Comparison of ENCODE assay signal across 15 cellular contexts in genomic region chr2:101064505-101064867, GRCh38.
A peak's percentile ranks its signal among the peaks of the same experiment; 100 is the strongest.
DNase-seq lines count a peak whose midpoint lies in the region; ATAC-seq and TF ChIP-seq lines count a peak whose summit lies in the region.
"Had no signal": no experiment of that assay in that cellular context is flagged by ENCODE, and none has a peak within 500 bp of the region (broad histone marks: within the 10 kb centered on the region; RNA-seq: fewer than 3 reads in every experiment).

No MANE protein-coding gene starts in this region.

- no peak overlapping the region for H3K14ac ChIP-seq in mesenchymal stem cell (ENCODE audit: low read length in 2 of 2)

- DNase-seq in left ventricle myocardium inferior, result no peak
- no peak for DNase-seq in cardiac septum (ENCODE audit: low spot score)
- DNase-seq in SJSA1 (ENCODE audit: low read depth in 1 of 2, low spot score in 2 of 2), result no peak
- no peak for DNase-seq in mesenchymal stem cell
- DNase-seq in type B pancreatic cell (ENCODE audit: extremely low spot score, unreplicated experiment), result no peak
- DNase-seq in spleen, result no peak
- no peak for DNase-seq in DMS53 (lab: John Stamatoyannopoulos, UW)
- DNase-seq: activated CD4-positive, alpha-beta T cell treated with anti-CD3 and anti-CD28 coated beads for 36 hours; activated naive CD8-positive, alpha-beta T cell treated with anti-CD3 and anti-CD28 coated beads, Interleukin-2, amount 50 U/mL, for 24 hours; activated T-cell treated with anti-CD3 and anti-CD28 coated beads, Interleukin-2, amount 50 U/mL, for 24 hours; H9; NCI-H187; stimulated activated CD4-positive, alpha-beta T cell treated with anti-CD3 and anti-CD28 coated beads, Interleukin-2, amount 100 ng/mL, for 48 hours; T-helper 2 cell had no signal

- peak overlapping the region; percentile 45 for H3K4me2 ChIP-seq in mesenchymal stem cell (ENCODE audit: low read length, poor library complexity, severe bottlenecking)

- H2BK15ac ChIP-seq in mesenchymal stem cell (ENCODE audit: low read depth, poor library complexity, severe bottlenecking), result no peak overlapping the region

- peak overlapping the region; percentile 86 for H3K27ac Mint-ChIP-seq in type B pancreatic cell
- H3K27ac Mint-ChIP-seq: activated CD4-positive, alpha-beta T cell treated with anti-CD3 and anti-CD28 coated beads for 36 hours; activated naive CD8-positive, alpha-beta T cell treated with anti-CD3 and anti-CD28 coated beads, Interleukin-2, amount 50 U/mL, for 24 hours; activated T-cell treated with anti-CD3 and anti-CD28 coated beads, Interleukin-2, amount 50 U/mL, for 24 hours had no signal

- peaks cover 4% of the 10 kb centered on the region for H3K79me1 ChIP-seq in mesenchymal stem cell (replicated peaks; ENCODE audit: low read length, poor library complexity, severe bottlenecking)

- no peak overlapping the region for H3K4ac ChIP-seq in mesenchymal stem cell (ENCODE audit: low read depth in 1 of 2, low read length in 2 of 2)

- H3K4me1 ChIP-seq in left ventricle myocardium inferior, result peaks cover 63% of the 10 kb centered on the region
- H3K4me1 ChIP-seq in SJSA1 (replicated peaks), result peaks cover 58% of the 10 kb centered on the region
- H3K4me1 ChIP-seq in mesenchymal stem cell (ENCODE audit: control insufficient read depth, insufficient read depth, low read depth, low read length), result peaks cover 20% of the 10 kb centered on the region
- H3K4me1 ChIP-seq in spleen, result no peaks in the 10 kb centered on the region

- H2BK12ac ChIP-seq in mesenchymal stem cell (ENCODE audit: low read length in 2 of 2), result no peak overlapping the region

- H3K27ac ChIP-seq in left ventricle myocardium inferior (replicated peaks), result peak overlapping the region; percentile 59
- H3K27ac ChIP-seq in SJSA1, result peak overlapping the region; percentile 82
- H3K27ac ChIP-seq in mesenchymal stem cell (ENCODE audit: low read length, poor library complexity, severe bottlenecking), result peak overlapping the region; percentile 95
- no peak overlapping the region for H3K27ac ChIP-seq in spleen

- H4K91ac ChIP-seq in mesenchymal stem cell (ENCODE audit: low read length), result no peak overlapping the region

- no peak overlapping the region for H2BK5ac ChIP-seq in mesenchymal stem cell (ENCODE audit: low read depth, low read length, poor library complexity, severe bottlenecking)

- no peak overlapping the region for H2AK5ac ChIP-seq in mesenchymal stem cell (ENCODE audit: low read length, severe bottlenecking)

- ATAC-seq in GM18909 (IDR thresholded peaks at IDR 0.05; ENCODE audit: poor library complexity, unreplicated experiment), result no peak
- ATAC-seq: activated CD4-positive, alpha-beta T cell treated with anti-CD3 and anti-CD28 coated beads for 36 hours; activated naive CD8-positive, alpha-beta T cell treated with anti-CD3 and anti-CD28 coated beads, Interleukin-2, amount 50 U/mL, for 24 hours had no signal

- 98% methylated on average over 3 of the region's 3 CpGs for WGBS in mesenchymal stem cell
- WGBS in spleen, 5 donors, result 85 to 94% (median 87%) methylated on average over 3 of the region's 3 CpGs

- H3K27me3 ChIP-seq in left ventricle myocardium inferior (ENCODE audit: low read depth) (no peaks in the 10 kb centered on the region), SJSA1 (replicated peaks) (no peaks in the 10 kb centered on the region), mesenchymal stem cell (ENCODE audit: control insufficient read depth in 1 of 2, insufficient read depth in 1 of 2, low read length in 2 of 2) (no peaks in the 10 kb centered on the region), spleen (replicated peaks in 1 of 7) (no peaks in the 10 kb centered on the region)

- intact Hi-C loops in left ventricle myocardium inferior (cut with micrococcal nuclease), result no loop called here
- intact Hi-C loops in cardiac septum (cut with DNase I), result loop anchor here (5.0 kb wide), 1 partner anchor 38 kb away; no protein-coding TSS in a partner anchor
- intact Hi-C loops in spleen (cut with DNase I; ENCODE audit: low total_unique reads), result no loop called here

- TF ChIP-seq CTCF in left ventricle myocardium inferior (IDR thresholded peaks at IDR 0.05; ENCODE audit: borderline replicate concordance) (no peak), type B pancreatic cell (conservative IDR thresholded peaks at IDR 0.05) (no peak), spleen (IDR thresholded peaks at IDR 0.05 in 8 of 11, conservative IDR thresholded peaks at IDR 0.05 in 3 of 11) (no peak)

- H3K23ac ChIP-seq in mesenchymal stem cell (ENCODE audit: low read length in 2 of 2), result no peak overlapping the region

- no peaks in the 10 kb centered on the region for H3K27me3 Mint-ChIP-seq in type B pancreatic cell
- H3K27me3 Mint-ChIP-seq: activated CD4-positive, alpha-beta T cell treated with anti-CD3 and anti-CD28 coated beads for 36 hours; activated T-cell treated with anti-CD3 and anti-CD28 coated beads, Interleukin-2, amount 50 U/mL, for 24 hours had no signal

- no peak overlapping the region for H2AFZ ChIP-seq in mesenchymal stem cell (ENCODE audit: low read depth, low read length)

- no peak overlapping the region for H2BK120ac ChIP-seq in mesenchymal stem cell (ENCODE audit: low read depth, low read length)

- H3K36me3 ChIP-seq in left ventricle myocardium inferior (peaks cover under 1% of the 10 kb centered on the region), SJSA1 (no peaks in the 10 kb centered on the region), mesenchymal stem cell (ENCODE audit: control insufficient read depth in 1 of 2, insufficient read depth in 2 of 2, low read depth in 1 of 2, low read length in 2 of 2) (peaks cover 0 to 8% of the 10 kb centered on the region in 2 experiments), spleen (peaks cover 0 to 13% (median 0%) of the 10 kb centered on the region in 6 donors)

- H3K9me3 ChIP-seq in left ventricle myocardium inferior (replicated peaks), result no peaks in the 10 kb centered on the region
- H3K9me3 ChIP-seq in SJSA1 (replicated peaks), result no peaks in the 10 kb centered on the region
- no peaks in the 10 kb centered on the region for H3K9me3 ChIP-seq in mesenchymal stem cell (ENCODE audit: control insufficient read depth, low read length)
- H3K9me3 ChIP-seq in spleen, result no peaks in the 10 kb centered on the region

- H3K36me3 Mint-ChIP-seq in type B pancreatic cell, result peaks cover 12% of the 10 kb centered on the region

- no peak overlapping the region for H4K8ac ChIP-seq in mesenchymal stem cell (ENCODE audit: low read length)

- peak overlapping the region; percentile 56 for H3K9ac ChIP-seq in mesenchymal stem cell (ENCODE audit: low read length)

- peaks cover 32% of the 10 kb centered on the region for H3K4me1 Mint-ChIP-seq in type B pancreatic cell (ENCODE audit: unreplicated experiment)

- H3K4me3 ChIP-seq in left ventricle myocardium inferior (no peak overlapping the region), SJSA1 (no peak overlapping the region), mesenchymal stem cell (ENCODE audit: insufficient read depth in 1 of 2, low read depth in 1 of 2, low read length in 2 of 2) (peak overlapping the region in 1 of 2 experiments; percentile 11), spleen (no peak overlapping the region)

- H3K18ac ChIP-seq in mesenchymal stem cell (ENCODE audit: low read depth in 1 of 2, low read length in 2 of 2), result no peak overlapping the region

- peaks cover 4% of the 10 kb centered on the region for H3K9me3 Mint-ChIP-seq in type B pancreatic cell
- H3K9me3 Mint-ChIP-seq: activated naive CD8-positive, alpha-beta T cell treated with anti-CD3 and anti-CD28 coated beads, Interleukin-2, amount 50 U/mL, for 24 hours; activated T-cell treated with anti-CD3 and anti-CD28 coated beads, Interleukin-2, amount 50 U/mL, for 24 hours; H9 had no signal

- no peak for TF ChIP-seq POLR2A in spleen (IDR thresholded peaks at IDR 0.05)

- no peak overlapping the region for H3K4me3 Mint-ChIP-seq in type B pancreatic cell
- H3K4me3 Mint-ChIP-seq: activated CD4-positive, alpha-beta T cell treated with anti-CD3 and anti-CD28 coated beads for 36 hours; activated naive CD8-positive, alpha-beta T cell treated with anti-CD3 and anti-CD28 coated beads, Interleukin-2, amount 50 U/mL, for 24 hours; activated T-cell treated with anti-CD3 and anti-CD28 coated beads, Interleukin-2, amount 50 U/mL, for 24 hours; H9 had no signal

Comparison
In these comparisons a context has a peak if more than half of its experiments do, and no peak if none do; other contexts are left out.
1. H3K27ac ChIP-seq: peak in left ventricle myocardium inferior (single experiment), SJSA1 (single experiment) and mesenchymal stem cell (single experiment); none in spleen (0 of 8).